9 cellular contexts compared by ENCODE assay signal in genomic region chr10:24822557-24822956, GRCh38.
DNase-seq lines count a peak whose midpoint lies in the region; ATAC-seq, FAIRE-seq and TF ChIP-seq lines count a peak whose summit lies in the region.
"Had no signal": no experiment of that assay in that cellular context is flagged by ENCODE, and none has a peak within 500 bp of the region (broad histone marks: within the 10 kb centered on the region; RNA-seq: fewer than 3 reads in every experiment).

No MANE protein-coding gene starts in this region.

- ATAC-seq in CD8-positive, alpha-beta T cell = no peak
- peak; percentile 89 for ATAC-seq in HG02973 (IDR thresholded peaks at IDR 0.05; ENCODE audit: unreplicated experiment)
- ATAC-seq in activated naive CD8-positive, alpha-beta T cell treated with anti-CD3 and anti-CD28 coated beads, Interleukin-2, amount 50 U/mL, for 24 hours = peak; percentile 78
- no peak for ATAC-seq in SK-N-SH treated with all-trans-retinoic acid at 6 μM for 48 hours
- ATAC-seq in lower lobe of right lung = no peak

- H3K9me3 ChIP-seq in CD8-positive, alpha-beta T cell (ENCODE audit: low read length) = no peaks in the 10 kb centered on the region
- no peaks in the 10 kb centered on the region for H3K9me3 ChIP-seq in lower lobe of right lung

- no peak overlapping the region for H3K4me3 ChIP-seq in CD8-positive, alpha-beta T cell (ENCODE audit: low read depth, low read length)
- no peak overlapping the region for H3K4me3 ChIP-seq in lower lobe of right lung

- no peak for FAIRE-seq in GM19239 (lab: Jason Lieb, UNC)

- H3K4me1 Mint-ChIP-seq in CD8-positive, alpha-beta T cell (ENCODE audit: low read depth) = peaks cover 29% of the 10 kb centered on the region
- peaks cover 48% of the 10 kb centered on the region for H3K4me1 Mint-ChIP-seq in activated naive CD8-positive, alpha-beta T cell treated with anti-CD3 and anti-CD28 coated beads, Interleukin-2, amount 50 U/mL, for 24 hours
- peaks cover 40% of the 10 kb centered on the region for H3K4me1 Mint-ChIP-seq in activated T-helper 1 cell treated with anti-CD3 and anti-CD28 coated beads, Interleukin-12 subunit alpha, Interleukin-12 subunit beta, Interleukin-2, Interleukin-4 antibody, amounts not matched to agents 30 ng/mL and 10 ng/mL and 1 ng/mL, durations not matched to agents 14 hours and 24 hours and 36 hours (ENCODE audit: low read depth)

- peaks cover 3% of the 10 kb centered on the region for H3K4me1 ChIP-seq in CD8-positive, alpha-beta T cell (ENCODE audit: insufficient read depth, low read length)
- H3K4me1 ChIP-seq in lower lobe of right lung = no peaks in the 10 kb centered on the region
- H3K4me1 ChIP-seq: parathyroid adenoma had no signal

- H3K27me3 Mint-ChIP-seq in CD8-positive, alpha-beta T cell (ENCODE audit: low read depth) = no peaks in the 10 kb centered on the region
- H3K27me3 Mint-ChIP-seq in activated naive CD8-positive, alpha-beta T cell treated with anti-CD3 and anti-CD28 coated beads, Interleukin-2, amount 50 U/mL, for 24 hours = no peaks in the 10 kb centered on the region
- H3K27me3 Mint-ChIP-seq in activated T-helper 1 cell treated with anti-CD3 and anti-CD28 coated beads, Interleukin-12 subunit alpha, Interleukin-12 subunit beta, Interleukin-2, Interleukin-4 antibody, amounts not matched to agents 30 ng/mL and 10 ng/mL and 1 ng/mL, durations not matched to agents 14 hours and 24 hours and 36 hours (ENCODE audit: insufficient read depth) = peaks cover 2% of the 10 kb centered on the region

- no peak for TF ChIP-seq CTCF in CD8-positive, alpha-beta T cell (IDR thresholded peaks at IDR 0.05)
- TF ChIP-seq CTCF in lower lobe of right lung (IDR thresholded peaks at IDR 0.05) = no peak

- H3K36me3 ChIP-seq in CD8-positive, alpha-beta T cell (ENCODE audit: insufficient read depth, low read length) = no peaks in the 10 kb centered on the region
- no peaks in the 10 kb centered on the region for H3K36me3 ChIP-seq in lower lobe of right lung

- H3K4me3 Mint-ChIP-seq in CD8-positive, alpha-beta T cell = no peak overlapping the region
- H3K4me3 Mint-ChIP-seq in activated naive CD8-positive, alpha-beta T cell treated with anti-CD3 and anti-CD28 coated beads, Interleukin-2, amount 50 U/mL, for 24 hours = no peak overlapping the region
- H3K4me3 Mint-ChIP-seq in activated T-helper 1 cell treated with anti-CD3 and anti-CD28 coated beads, Interleukin-12 subunit alpha, Interleukin-12 subunit beta, Interleukin-2, Interleukin-4 antibody, amounts not matched to agents 30 ng/mL and 10 ng/mL and 1 ng/mL, durations not matched to agents 14 hours and 24 hours and 36 hours = no peak overlapping the region

- CTCF ChIA-PET in CD8-positive, alpha-beta T cell (lab: Charles Lee) = no interaction called here

- H3K9me3 Mint-ChIP-seq in CD8-positive, alpha-beta T cell = no peaks in the 10 kb centered on the region
- H3K9me3 Mint-ChIP-seq in activated naive CD8-positive, alpha-beta T cell treated with anti-CD3 and anti-CD28 coated beads, Interleukin-2, amount 50 U/mL, for 24 hours = no peaks in the 10 kb centered on the region
- no peaks in the 10 kb centered on the region for H3K9me3 Mint-ChIP-seq in activated T-helper 1 cell treated with anti-CD3 and anti-CD28 coated beads, Interleukin-12 subunit alpha, Interleukin-12 subunit beta, Interleukin-2, Interleukin-4 antibody, amounts not matched to agents 30 ng/mL and 10 ng/mL and 1 ng/mL, durations not matched to agents 14 hours and 24 hours and 36 hours

- intact Hi-C loops in CD8-positive, alpha-beta T cell (cut with DNase I, micrococcal nuclease) = no loop called here
- intact Hi-C loops in lower lobe of right lung (cut with DNase I) = no loop called here
- intact Hi-C loops in activated T-helper 1 cell treated with anti-CD3 and anti-CD28 coated beads, Interleukin-12 subunit alpha, Interleukin-12 subunit beta, Interleukin-2, Interleukin-4 antibody, amounts not matched to agents 30 ng/mL and 10 ng/mL and 1 ng/mL, durations not matched to agents 14 hours and 24 hours and 36 hours (cut with micrococcal nuclease) = loop anchor here (1.0 to 5.0 kb wide), 8 partner anchors 43 to 360 kb away; partner anchors contain the start of genes ENKUR and THNSL1

- H3K27me3 ChIP-seq in CD8-positive, alpha-beta T cell (ENCODE audit: insufficient read depth, low read length) = no peaks in the 10 kb centered on the region
- no peaks in the 10 kb centered on the region for H3K27me3 ChIP-seq in lower lobe of right lung (ENCODE audit: low read depth)

- H3K27ac Mint-ChIP-seq in CD8-positive, alpha-beta T cell = peak overlapping the region; percentile 69
- H3K27ac Mint-ChIP-seq in activated naive CD8-positive, alpha-beta T cell treated with anti-CD3 and anti-CD28 coated beads, Interleukin-2, amount 50 U/mL, for 24 hours = peak overlapping the region; percentile 46
- no peak overlapping the region for H3K27ac Mint-ChIP-seq in activated T-helper 1 cell treated with anti-CD3 and anti-CD28 coated beads, Interleukin-12 subunit alpha, Interleukin-12 subunit beta, Interleukin-2, Interleukin-4 antibody, amounts not matched to agents 30 ng/mL and 10 ng/mL and 1 ng/mL, durations not matched to agents 14 hours and 24 hours and 36 hours

- DNase-seq in CD8-positive, alpha-beta T cell = peak in 1 of 7 experiments; percentile 9
- DNase-seq in GM19239 (ENCODE audit: insufficient read length, low spot score) (peak; percentile 4), lower lobe of right lung (no peak), NCI-H1436 treated with DMSO at 0.1 percent for 48 hours (lab: John Stamatoyannopoulos, UW) (no peak)
- DNase-seq in activated naive CD8-positive, alpha-beta T cell treated with anti-CD3 and anti-CD28 coated beads, Interleukin-2, amount 50 U/mL, for 24 hours = peak; percentile 11
- DNase-seq in activated T-helper 1 cell treated with anti-CD3 and anti-CD28 coated beads, Interleukin-12 subunit alpha, Interleukin-12 subunit beta, Interleukin-2, Interleukin-4 antibody, amounts not matched to agents 30 ng/mL and 10 ng/mL and 1 ng/mL, durations not matched to agents 14 hours and 24 hours and 36 hours (ENCODE audit: low spot score) = no peak

- H3K27ac ChIP-seq in CD8-positive, alpha-beta T cell (ENCODE audit: low read depth, low read length) = no peak overlapping the region
- no peak overlapping the region for H3K27ac ChIP-seq in lower lobe of right lung
- H3K27ac ChIP-seq: parathyroid adenoma had no signal

- POLR2A ChIA-PET in CD8-positive, alpha-beta T cell (lab: Charles Lee) = no interaction called here

- H3K36me3 Mint-ChIP-seq in CD8-positive, alpha-beta T cell = no peaks in the 10 kb centered on the region
- peaks cover 2% of the 10 kb centered on the region for H3K36me3 Mint-ChIP-seq in activated naive CD8-positive, alpha-beta T cell treated with anti-CD3 and anti-CD28 coated beads, Interleukin-2, amount 50 U/mL, for 24 hours (ENCODE audit: low read depth)
- no peaks in the 10 kb centered on the region for H3K36me3 Mint-ChIP-seq in activated T-helper 1 cell treated with anti-CD3 and anti-CD28 coated beads, Interleukin-12 subunit alpha, Interleukin-12 subunit beta, Interleukin-2, Interleukin-4 antibody, amounts not matched to agents 30 ng/mL and 10 ng/mL and 1 ng/mL, durations not matched to agents 14 hours and 24 hours and 36 hours (ENCODE audit: low read depth)

TF ChIP-seq in SK-N-SH treated with all-trans-retinoic acid at 6 μM for 48 hours, 23 proteins besides CTCF, POLR2A, EP300 and RAD21:
- no peak for TF ChIP-seq ZNF8 (CRISPR knock-in tag; IDR thresholded peaks at IDR 0.05)
- TF ChIP-seq ISL1 (CRISPR knock-in tag; IDR thresholded peaks at IDR 0.05) = no peak
- TF ChIP-seq RARB (CRISPR knock-in tag; IDR thresholded peaks at IDR 0.05) = no peak
- no peak for TF ChIP-seq ZNF565 (CRISPR knock-in tag; conservative IDR thresholded peaks at IDR 0.05; ENCODE audit: low read depth)
- no peak for TF ChIP-seq ZC3H10 (CRISPR knock-in tag; IDR thresholded peaks at IDR 0.05)
- no peak for TF ChIP-seq ZFP30 (CRISPR knock-in tag; IDR thresholded peaks at IDR 0.05)
- no peak for TF ChIP-seq TOX (CRISPR knock-in tag; IDR thresholded peaks at IDR 0.05; ENCODE audit: borderline replicate concordance)
- no peak for TF ChIP-seq PPARA (CRISPR knock-in tag; IDR thresholded peaks at IDR 0.05; ENCODE audit: borderline replicate concordance)
TF ChIP-seq in SK-N-SH treated with all-trans-retinoic acid at 6 μM for 48 hours: peak in this region for 0.

Comparison
In these comparisons a context has a peak if more than half of its experiments do, and no peak if none do; other contexts are left out.
1. ATAC-seq: peak in HG02973 (single experiment) and activated naive CD8-positive, alpha-beta T cell treated with anti-CD3 and anti-CD28 coated beads, Interleukin-2, amount 50 U/mL, for 24 hours (single experiment); none in CD8-positive, alpha-beta T cell (single experiment), SK-N-SH treated with all-trans-retinoic acid at 6 μM for 48 hours (single experiment) and lower lobe of right lung (0 of 2).
2. DNase-seq: peak in GM19239 (single experiment) and activated naive CD8-positive, alpha-beta T cell treated with anti-CD3 and anti-CD28 coated beads, Interleukin-2, amount 50 U/mL, for 24 hours (single experiment); none in lower lobe of right lung (single experiment), NCI-H1436 treated with DMSO at 0.1 percent for 48 hours (single experiment) and activated T-helper 1 cell treated with anti-CD3 and anti-CD28 coated beads, Interleukin-12 subunit alpha, Interleukin-12 subunit beta, Interleukin-2, Interleukin-4 antibody, amounts not matched to agents 30 ng/mL and 10 ng/mL and 1 ng/mL, durations not matched to agents 14 hours and 24 hours and 36 hours (single experiment).